18 cellular contexts compared by ENCODE assay signal in the genomic region with DNA sequence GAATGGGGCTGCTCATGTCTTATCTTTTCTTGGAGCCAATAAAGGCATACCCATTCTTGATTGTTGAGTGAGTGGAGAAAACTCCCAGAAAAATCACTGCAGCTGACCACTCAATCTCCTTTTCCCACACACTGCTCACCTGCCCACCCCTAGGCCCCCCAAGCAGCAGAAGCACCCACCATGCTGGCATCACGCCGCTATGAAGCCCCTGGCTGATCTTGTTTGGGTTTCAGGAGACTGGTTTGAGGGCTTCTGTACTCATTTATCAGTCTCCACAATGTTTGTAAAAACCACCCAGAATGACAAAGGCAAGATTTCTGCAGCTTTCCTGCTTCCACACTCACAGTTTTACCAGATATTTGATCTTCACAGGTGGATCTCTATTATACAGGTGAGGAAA. TPM values are rescaled to one million over a fixed set of nuclear protein-coding genes. Genes with fewer than 3 reads are reported as not detected.
DNase-seq lines count a peak whose midpoint lies in the region; ATAC-seq and TF ChIP-seq lines count a peak whose summit lies in the region.
"Had no signal": no experiment of that assay in that cellular context is flagged by ENCODE, and none has a peak within 500 bp of the region (broad histone marks: within the 10 kb centered on the region; RNA-seq: fewer than 3 reads in every experiment).

No MANE protein-coding gene starts in this region.

- no peak for ATAC-seq in esophagus mucosa
- no peak for ATAC-seq in GM23338
- ATAC-seq in HG03460 (IDR thresholded peaks at IDR 0.05; ENCODE audit: unreplicated experiment), result no peak

- peaks cover 1 to 5% (median 1%) of the 10 kb centered on the region in 3 donors for H3K27me3 Mint-ChIP-seq in CD14-positive monocyte (ENCODE audit: low read depth in 3 of 3)
- H3K27me3 Mint-ChIP-seq in endodermal cell (ENCODE audit: insufficient read depth), result no peaks in the 10 kb centered on the region
- H3K27me3 Mint-ChIP-seq in neural progenitor cell (ENCODE audit: insufficient read depth, low read depth), result peaks cover 6% of the 10 kb centered on the region
- peaks cover 16% of the 10 kb centered on the region for H3K27me3 Mint-ChIP-seq in GM23338 (ENCODE audit: insufficient read depth, low read depth, poor library complexity)

- intact Hi-C loops in CD14-positive monocyte (cut with micrococcal nuclease), result loop anchor here (10.0 kb wide), 2 partner anchors 102 to 112 kb away; no protein-coding TSS in a partner anchor
- intact Hi-C loops in mammary epithelial cell (cut with micrococcal nuclease), result loop anchor here (1.0 to 5.0 kb wide), 2 partner anchors 49 to 109 kb away; no protein-coding TSS in a partner anchor

- DNase-seq in CD14-positive monocyte (ENCODE audit: low spot score), result no peak
- DNase-seq in endodermal cell, result no peak
- no peak for DNase-seq in neural progenitor cell (ENCODE audit: low spot score)
- no peak for DNase-seq in GM23338 (ENCODE audit: low spot score)
- no peak for DNase-seq in mammary epithelial cell
- DNase-seq: brain microvascular endothelial cell, NCI-H1048, NCI-H2107, NCI-H748 treated with DMSO at 0.1 percent for 48 hours, SHP77 treated with DMSO at 0.1 percent for 48 hours, upper lobe of right lung had no signal

- H3K9me2 ChIP-seq in GM23338 (ENCODE audit: insufficient read depth), result 0 out of 2 replicates have a peak, but pooled peaks cover 4% of the 10 kb centered on the region

- H3K4me3 ChIP-seq in HEK293 (ENCODE audit: low read depth, low read length) (no peak overlapping the region), endodermal cell (ENCODE audit: low read length) (no peak overlapping the region), neural progenitor cell (no peak overlapping the region), GM23338 (no peak overlapping the region), mammary epithelial cell (replicated peaks in 1 of 3; ENCODE audit: insufficient read depth in 1 of 3, low read depth in 2 of 3, low read length in 3 of 3) (no peak overlapping the region)
- H3K4me3 ChIP-seq: K562, Peyer's patch, upper lobe of right lung had no signal

- CTCF ChIA-PET in HEK293 (lab: Yijun Ruan, JAX) (interaction anchor here (1.0 to 1.6 kb wide), 4 partner anchors 13 to 108 kb away, joined by 3 to 5 read pairs (median 4); no protein-coding TSS in a partner anchor), mammary epithelial cell (lab: Charles Lee; ENCODE audit: low non-redundant PET) (interaction anchor here (0.5 kb wide), 1 partner anchor 268 kb away, joined by 3 read pairs; no protein-coding TSS in a partner anchor)

- H3K9me3 ChIP-seq in HEK293 (ENCODE audit: control insufficient read depth, insufficient read depth, low read depth, low read length) (no peaks in the 10 kb centered on the region), endodermal cell (ENCODE audit: control insufficient read depth, low read length) (no peaks in the 10 kb centered on the region), neural progenitor cell (ENCODE audit: low read depth) (no peaks in the 10 kb centered on the region), mammary epithelial cell (replicated peaks; ENCODE audit: insufficient read depth, low read length) (no peaks in the 10 kb centered on the region)
- H3K9me3 ChIP-seq: Peyer's patch, upper lobe of right lung had no signal

- H3K27ac Mint-ChIP-seq in CD14-positive monocyte (peak overlapping the region; percentile 75 to 93 (median 88)), endodermal cell (peak overlapping the region; percentile 73), neural progenitor cell (peak overlapping the region; percentile 50), GM23338 (no peak overlapping the region)
- H3K27ac Mint-ChIP-seq: memory B cell had no signal

- H3K4me3 Mint-ChIP-seq in CD14-positive monocyte (peak overlapping the region; percentile 54 to 72), endodermal cell (no peak overlapping the region), neural progenitor cell (peak overlapping the region; percentile 61), GM23338 (no peak overlapping the region)
- H3K4me3 Mint-ChIP-seq: memory B cell had no signal

- H3K79me2 ChIP-seq in neural progenitor cell (ENCODE audit: low read depth) (no peaks in the 10 kb centered on the region), GM23338 (replicated peaks; ENCODE audit: insufficient read depth) (no peaks in the 10 kb centered on the region), mammary epithelial cell (ENCODE audit: insufficient read depth, low read length) (no peaks in the 10 kb centered on the region)

- H4K20me1 ChIP-seq in neural progenitor cell (ENCODE audit: low read depth), result no peaks in the 10 kb centered on the region
- no peaks in the 10 kb centered on the region for H4K20me1 ChIP-seq in GM23338 (replicated peaks; ENCODE audit: insufficient read depth)
- no peaks in the 10 kb centered on the region for H4K20me1 ChIP-seq in mammary epithelial cell (ENCODE audit: insufficient read depth, low read length)

- dilution Hi-C loops in mammary epithelial cell (cut with HindIII; ENCODE audit: low sequenced_read_pairs), result no loop called here

- peaks cover 0 to 1% (median 0%) of the 10 kb centered on the region in 7 donors for H3K9me3 Mint-ChIP-seq in CD14-positive monocyte
- H3K9me3 Mint-ChIP-seq in endodermal cell, result no peaks in the 10 kb centered on the region
- H3K9me3 Mint-ChIP-seq in neural progenitor cell, result no peaks in the 10 kb centered on the region
- H3K9me3 Mint-ChIP-seq in GM23338, result no peaks in the 10 kb centered on the region; the same call in 2 of the 3 replicates
- H3K9me3 Mint-ChIP-seq: memory B cell had no signal

- no TSS peak for BruUV-seq in mammary epithelial cell (replicated peaks; lab: Mats Ljungman, UMichigan)

- 86 to 100% methylated on average over 2 of the region's 2 CpGs for WGBS in endodermal cell (ENCODE audit: insufficient coverage in 1 of 2, insufficient read length in 1 of 2), 2 experiments
- 100% methylated on average over 2 of the region's 2 CpGs for WGBS in mammary epithelial cell (ENCODE audit: low coverage, missing lambda C conversion rate)

- POLR2A ChIA-PET in HEK293 (lab: Yijun Ruan, JAX), result interaction anchor here (0.5 to 1.5 kb wide), 3 partner anchors 33 to 79 kb away, joined by 4 to 7 read pairs (median 4); partner anchors contain the start of gene ATP2B4

- H3K4me1 ChIP-seq in HEK293 (ENCODE audit: control insufficient read depth, insufficient read depth, low read length) (peaks cover 5% of the 10 kb centered on the region; the same call in 1 of the 2 replicates), endodermal cell (ENCODE audit: control insufficient read depth, insufficient read depth, low read length) (peaks cover 44% of the 10 kb centered on the region), neural progenitor cell (peaks cover 47% of the 10 kb centered on the region), GM23338 (ENCODE audit: insufficient read depth) (peaks cover 8% of the 10 kb centered on the region; the same call in 1 of the 2 replicates), mammary epithelial cell (ENCODE audit: insufficient read depth, low read length) (peaks cover 3% of the 10 kb centered on the region)
- H3K4me1 ChIP-seq: Peyer's patch had no signal

- H3K36me3 ChIP-seq in HEK293 (ENCODE audit: control insufficient read depth in 2 of 2, insufficient read depth in 1 of 2, low read length in 2 of 2) (no peaks in the 10 kb centered on the region), endodermal cell (ENCODE audit: control insufficient read depth, insufficient read depth, low read length) (no peaks in the 10 kb centered on the region), neural progenitor cell (no peaks in the 10 kb centered on the region), GM23338 (ENCODE audit: insufficient read depth) (no peaks in the 10 kb centered on the region), mammary epithelial cell (ENCODE audit: insufficient read depth, low read length) (no peaks in the 10 kb centered on the region)
- H3K36me3 ChIP-seq: brain microvascular endothelial cell, Peyer's patch, upper lobe of right lung had no signal

- TF ChIP-seq CTCF in CD14-positive monocyte (IDR thresholded peaks at IDR 0.05), result no peak
- TF ChIP-seq CTCF in HEK293 (tag by site-specific recombination; IDR thresholded peaks at IDR 0.05), result no peak
- TF ChIP-seq CTCF in endodermal cell (conservative IDR thresholded peaks at IDR 0.05), result no peak
- TF ChIP-seq CTCF in neural progenitor cell (IDR thresholded peaks at IDR 0.05), result no peak
- no peak for TF ChIP-seq CTCF in GM23338 (conservative IDR thresholded peaks at IDR 0.05; ENCODE audit: low read depth in 2 of 2)
- no peak for TF ChIP-seq CTCF in mammary epithelial cell (conservative IDR thresholded peaks at IDR 0.05 in 1 of 2, IDR thresholded peaks at IDR 0.05 in 1 of 2; ENCODE audit: extremely low read depth in 1 of 2, insufficient read depth in 1 of 2, low read depth in 1 of 2, low read length in 2 of 2)

- H3K4me2 ChIP-seq in neural progenitor cell (peak overlapping the region; percentile 69), GM23338 (no peak overlapping the region), mammary epithelial cell (ENCODE audit: insufficient read depth, low read depth, low read length) (no peak overlapping the region)

- H3K36me3 Mint-ChIP-seq in CD14-positive monocyte, result no peaks in the 10 kb centered on the region
- no peaks in the 10 kb centered on the region for H3K36me3 Mint-ChIP-seq in endodermal cell (ENCODE audit: low read depth)
- H3K36me3 Mint-ChIP-seq in neural progenitor cell, result no peaks in the 10 kb centered on the region
- H3K36me3 Mint-ChIP-seq in GM23338 (ENCODE audit: low read depth), result no peaks in the 10 kb centered on the region
- H3K36me3 Mint-ChIP-seq: memory B cell had no signal

- in situ Hi-C loops in mammary epithelial cell (cut with MboI; ENCODE audit: low sequenced_read_pairs in 2 of 2), result no loop called here

- H3K27ac ChIP-seq in HEK293 (ENCODE audit: extremely low read depth, low read depth, low read length) (no peak overlapping the region), endodermal cell (ENCODE audit: low read depth, low read length) (peak overlapping the region; percentile 83), neural progenitor cell (no peak overlapping the region), GM23338 (ENCODE audit: low read depth) (no peak overlapping the region), mammary epithelial cell (ENCODE audit: insufficient read depth, low read depth, low read length) (no peak overlapping the region)
- H3K27ac ChIP-seq: brain microvascular endothelial cell, Peyer's patch, upper lobe of right lung, VCaP had no signal

- H3K9ac ChIP-seq in endodermal cell (ENCODE audit: extremely low read depth, low read length, poor library complexity, severe bottlenecking), result no peak overlapping the region
- no peak overlapping the region for H3K9ac ChIP-seq in neural progenitor cell
- H3K9ac ChIP-seq in mammary epithelial cell (ENCODE audit: insufficient read depth, low read length), result no peak overlapping the region

- H3K4me1 Mint-ChIP-seq in CD14-positive monocyte (peaks cover 28% of the 10 kb centered on the region), endodermal cell (peaks cover 63% of the 10 kb centered on the region), neural progenitor cell (peaks cover 70% of the 10 kb centered on the region), GM23338 (peaks cover 55% of the 10 kb centered on the region)

- H2AFZ ChIP-seq in neural progenitor cell (replicated peaks) (no peak overlapping the region), GM23338 (no peak overlapping the region), mammary epithelial cell (ENCODE audit: low read depth, low read length) (no peak overlapping the region)

- H3F3A ChIP-seq in neural progenitor cell (ENCODE audit: low read depth) (peaks cover 38% of the 10 kb centered on the region), GM23338 (replicated peaks; ENCODE audit: low read depth) (no peaks in the 10 kb centered on the region)

- no peaks in the 10 kb centered on the region for H3K27me3 ChIP-seq in endodermal cell (ENCODE audit: control insufficient read depth, insufficient read depth, low read length, poor library complexity, severe bottlenecking)
- no peaks in the 10 kb centered on the region for H3K27me3 ChIP-seq in neural progenitor cell
- no peaks in the 10 kb centered on the region for H3K27me3 ChIP-seq in GM23338 (ENCODE audit: insufficient read depth)
- no peaks in the 10 kb centered on the region for H3K27me3 ChIP-seq in mammary epithelial cell (ENCODE audit: insufficient read depth, low read length)
- H3K27me3 ChIP-seq: brain microvascular endothelial cell, Peyer's patch, upper lobe of right lung had no signal

RNA-seq across cellular contexts. Expression of gene ATP2B4, which starts 33.5 kb away (rescaled TPM):
- polyA plus RNA-seq in CD14-positive monocyte (10 to 100 TPM in 1 of 2 donors, 1 to 10 TPM in 1; 7.8 to 13.2 TPM), GM23338 (2016; fragmentation: Nextera tagmentation; extraction: Ambion mirVana) (4.3 and 5.5 TPM in 2 replicates), mammary epithelial cell (67.7 TPM)
- total RNA-seq in endodermal cell (10 to 100 TPM; 34.9 to 60.0 TPM), neural progenitor cell (ENCODE audit: low replicate concordance) (39.6 and 39.8 TPM in 2 replicates), esophagus mucosa (28.3 TPM), mammary epithelial cell (10 to 100 TPM; 70.5 to 91.1 TPM)
- polyA plus RNA-seq in endodermal cell (2013, experiment 1 of 2), result 67.4 TPM
- 64.6 TPM for polyA plus RNA-seq in endodermal cell (2013, experiment 2 of 2)
- total RNA-seq in GM23338 (2014; rRNA removed; shearing (Covaris generic)), result 14.6 and 15.8 TPM in 2 replicates
- polyA minus RNA-seq in mammary epithelial cell, result 229 TPM

Comparison
In these comparisons a context has a peak if more than half of its experiments do, and no peak if none do; other contexts are left out.
1. H3K4me3 Mint-ChIP-seq: peak in CD14-positive monocyte (2 of 2) and neural progenitor cell (single experiment); none in endodermal cell (single experiment) and GM23338 (single experiment).